In genomic region chr12:97557116-97557515, GRCh38 we compare ENCODE assay signal across 1 cellular context.
TF ChIP-seq lines count a peak whose summit lies in the region.

No MANE protein-coding gene starts in this region.

TF ChIP-seq in GM23338, 12 proteins besides CTCF, POLR2A, EP300 and RAD21:
- no peak for TF ChIP-seq ZNF462 (CRISPR knock-in tag; IDR thresholded peaks at IDR 0.05)
- no peak for TF ChIP-seq NANOG (IDR thresholded peaks at IDR 0.05; ENCODE audit: borderline replicate concordance)
- TF ChIP-seq POLR2AphosphoS5 (IDR thresholded peaks at IDR 0.05; ENCODE audit: low read depth), result no peak
- no peak for TF ChIP-seq ZNF331 (CRISPR knock-in tag; IDR thresholded peaks at IDR 0.05; ENCODE audit: low read depth)
- TF ChIP-seq REST (IDR thresholded peaks at IDR 0.05; ENCODE audit: unreplicated experiment), result no peak
- TF ChIP-seq ZNF114 (CRISPR knock-in tag; IDR thresholded peaks at IDR 0.05), result no peak
- no peak for TF ChIP-seq JUNB (IDR thresholded peaks at IDR 0.05; ENCODE audit: unreplicated experiment)
- no peak for TF ChIP-seq EZH2 (IDR thresholded peaks at IDR 0.05; ENCODE audit: low read depth, unreplicated experiment)
- TF ChIP-seq ETS1 (IDR thresholded peaks at IDR 0.05), result no peak
- TF ChIP-seq STAT1 (IDR thresholded peaks at IDR 0.05; ENCODE audit: unreplicated experiment), result no peak
- TF ChIP-seq EZH2phosphoT487 (IDR thresholded peaks at IDR 0.05; ENCODE audit: unreplicated experiment), result no peak
- no peak for TF ChIP-seq CREB1 (CRISPR knock-in tag; IDR thresholded peaks at IDR 0.05; ENCODE audit: low read depth)
